Comparison of ENCODE assay signal across 2 cellular contexts in genomic region chr12:132000286-132000872, GRCh38.
TF ChIP-seq lines count a peak whose summit lies in the region.

No MANE protein-coding gene starts in this region.

TF ChIP-seq in HepG2, 621 proteins besides CTCF, POLR2A, EP300 and RAD21:
- TF ChIP-seq CEBPB (IDR thresholded peaks at IDR 0.05; ENCODE audit: borderline replicate concordance, low read depth, low read length): 0 out of 2 replicates have a peak, but pooled peaks have one; percentile 3
- TF ChIP-seq ATF7 (IDR thresholded peaks at IDR 0.05): peak; percentile 27; the same call in 1 of the 2 replicates
- no peak for TF ChIP-seq ATF7 (CRISPR knock-in tag; IDR thresholded peaks at IDR 0.05)
- TF ChIP-seq MYC (CRISPR knock-in tag; IDR thresholded peaks at IDR 0.05; ENCODE audit: borderline replicate concordance): no peak
- TF ChIP-seq, protein P1, sequence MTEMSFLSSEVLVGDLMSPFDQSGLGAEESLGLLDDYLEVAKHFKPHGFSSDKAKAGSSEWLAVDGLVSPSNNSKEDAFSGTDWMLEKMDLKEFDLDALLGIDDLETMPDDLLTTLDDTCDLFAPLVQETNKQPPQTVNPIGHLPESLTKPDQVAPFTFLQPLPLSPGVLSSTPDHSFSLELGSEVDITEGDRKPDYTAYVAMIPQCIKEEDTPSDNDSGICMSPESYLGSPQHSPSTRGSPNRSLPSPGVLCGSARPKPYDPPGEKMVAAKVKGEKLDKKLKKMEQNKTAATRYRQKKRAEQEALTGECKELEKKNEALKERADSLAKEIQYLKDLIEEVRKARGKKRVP (CRISPR knock-in tag; IDR thresholded peaks at IDR 0.05): no peak
- no peak for TF ChIP-seq TIGD3 (CRISPR knock-in tag; IDR thresholded peaks at IDR 0.05; ENCODE audit: borderline replicate concordance)
- no peak for TF ChIP-seq SIN3A (IDR thresholded peaks at IDR 0.05; ENCODE audit: borderline replicate concordance, low read depth, low read length)
- TF ChIP-seq ZNF235 (CRISPR knock-in tag; IDR thresholded peaks at IDR 0.05; ENCODE audit: borderline replicate concordance): no peak
TF ChIP-seq in HepG2: peak in this region for 2.

TF ChIP-seq in K562, 482 proteins besides CTCF, POLR2A, EP300 and RAD21:
- TF ChIP-seq CEBPB (tag; IDR thresholded peaks at IDR 0.05): peak; percentile 40; the same call in 1 of the 2 replicates
- TF ChIP-seq, protein P2, sequence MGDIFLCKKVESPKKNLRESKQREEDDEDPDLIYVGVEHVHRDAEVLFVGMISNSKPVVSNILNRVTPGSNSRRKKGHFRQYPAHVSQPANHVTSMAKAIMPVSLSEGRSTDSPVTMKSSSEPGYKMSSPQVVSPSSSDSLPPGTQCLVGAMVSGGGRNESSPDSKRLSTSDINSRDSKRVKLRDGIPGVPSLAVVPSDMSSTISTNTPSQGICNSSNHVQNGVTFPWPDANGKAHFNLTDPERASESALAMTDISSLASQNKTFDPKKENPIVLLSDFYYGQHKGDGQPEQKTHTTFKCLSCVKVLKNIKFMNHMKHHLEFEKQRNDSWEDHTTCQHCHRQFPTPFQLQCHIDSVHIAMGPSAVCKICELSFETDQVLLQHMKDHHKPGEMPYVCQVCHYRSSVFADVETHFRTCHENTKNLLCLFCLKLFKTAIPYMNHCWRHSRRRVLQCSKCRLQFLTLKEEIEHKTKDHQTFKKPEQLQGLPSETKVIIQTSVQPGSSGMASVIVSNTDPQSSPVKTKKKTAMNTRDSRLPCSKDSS (IDR thresholded peaks at IDR 0.05; ENCODE audit: low read depth, partially characterized antibody): no peak
- TF ChIP-seq, protein P3, sequence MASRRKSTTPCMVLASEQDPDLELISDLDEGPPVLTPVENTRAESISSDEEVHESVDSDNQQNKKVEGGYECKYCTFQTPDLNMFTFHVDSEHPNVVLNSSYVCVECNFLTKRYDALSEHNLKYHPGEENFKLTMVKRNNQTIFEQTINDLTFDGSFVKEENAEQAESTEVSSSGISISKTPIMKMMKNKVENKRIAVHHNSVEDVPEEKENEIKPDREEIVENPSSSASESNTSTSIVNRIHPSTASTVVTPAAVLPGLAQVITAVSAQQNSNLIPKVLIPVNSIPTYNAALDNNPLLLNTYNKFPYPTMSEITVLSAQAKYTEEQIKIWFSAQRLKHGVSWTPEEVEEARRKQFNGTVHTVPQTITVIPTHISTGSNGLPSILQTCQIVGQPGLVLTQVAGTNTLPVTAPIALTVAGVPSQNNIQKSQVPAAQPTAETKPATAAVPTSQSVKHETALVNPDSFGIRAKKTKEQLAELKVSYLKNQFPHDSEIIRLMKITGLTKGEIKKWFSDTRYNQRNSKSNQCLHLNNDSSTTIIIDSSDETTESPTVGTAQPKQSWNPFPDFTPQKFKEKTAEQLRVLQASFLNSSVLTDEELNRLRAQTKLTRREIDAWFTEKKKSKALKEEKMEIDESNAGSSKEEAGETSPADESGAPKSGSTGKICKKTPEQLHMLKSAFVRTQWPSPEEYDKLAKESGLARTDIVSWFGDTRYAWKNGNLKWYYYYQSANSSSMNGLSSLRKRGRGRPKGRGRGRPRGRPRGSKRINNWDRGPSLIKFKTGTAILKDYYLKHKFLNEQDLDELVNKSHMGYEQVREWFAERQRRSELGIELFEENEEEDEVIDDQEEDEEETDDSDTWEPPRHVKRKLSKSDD (conservative IDR thresholded peaks at IDR 0.05; ENCODE audit: low read length): no peak
- TF ChIP-seq, protein P4, sequence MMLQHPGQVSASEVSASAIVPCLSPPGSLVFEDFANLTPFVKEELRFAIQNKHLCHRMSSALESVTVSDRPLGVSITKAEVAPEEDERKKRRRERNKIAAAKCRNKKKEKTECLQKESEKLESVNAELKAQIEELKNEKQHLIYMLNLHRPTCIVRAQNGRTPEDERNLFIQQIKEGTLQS (IDR thresholded peaks at IDR 0.05): peak; percentile 50
- TF ChIP-seq, protein P4 (CRISPR knock-in tag; conservative IDR thresholded peaks at IDR 0.05): no peak
- no peak for TF ChIP-seq MCM3 (IDR thresholded peaks at IDR 0.05)
TF ChIP-seq in K562: peak in this region for 2.
